Comparison of ENCODE assay signal across 22 cellular contexts in genomic region chr15:79315623-79316328, GRCh38. TPM values are rescaled to one million over a fixed set of nuclear protein-coding genes. Genes with fewer than 3 reads are reported as not detected.
A peak's percentile ranks its signal among the peaks of the same experiment; 100 is the strongest.
DNase-seq lines count a peak whose midpoint lies in the region; ATAC-seq and TF ChIP-seq lines count a peak whose summit lies in the region.
"Had no signal": no experiment of that assay in that cellular context is flagged by ENCODE, and none has a peak within 500 bp of the region (broad histone marks: within the 10 kb centered on the region; RNA-seq: fewer than 3 reads in every experiment).

No MANE protein-coding gene starts in this region.

- intact Hi-C loops in Right ventricle myocardium inferior (cut with DNase I), result no loop called here
- intact Hi-C loops in cardiac septum (cut with DNase I), result no loop called here
- intact Hi-C loops in Caco-2 (cut with micrococcal nuclease; ENCODE audit: unreplicated experiment), result no loop called here

- H3K4me3 Mint-ChIP-seq in Caco-2 (ENCODE audit: unreplicated experiment), result no peak overlapping the region
- no peak overlapping the region for H3K4me3 Mint-ChIP-seq in activated T-cell treated with anti-CD3 and anti-CD28 coated beads, Interleukin-2, amount 50 U/mL, for 72 hours
- H3K4me3 Mint-ChIP-seq: activated CD8-positive, alpha-beta memory T cell treated with anti-CD3 and anti-CD28 coated beads, Interleukin-2, amount 10 ng/mL, durations not matched to agents 7 days and 5 days; activated naive CD8-positive, alpha-beta T cell treated with anti-CD3 and anti-CD28 coated beads, Interleukin-2, amount 50 U/mL, for 24 hours; B cell; nephron progenitor cell had no signal

- peaks cover 6% of the 10 kb centered on the region for H3K4me1 Mint-ChIP-seq in Caco-2 (ENCODE audit: low read depth, unreplicated experiment)
- H3K4me1 Mint-ChIP-seq in activated T-cell treated with anti-CD3 and anti-CD28 coated beads, Interleukin-2, amount 50 U/mL, for 72 hours (ENCODE audit: low read depth), result peaks cover 32% of the 10 kb centered on the region

- H3K9me3 ChIP-seq in suprapubic skin, result no peaks in the 10 kb centered on the region
- no peaks in the 10 kb centered on the region for H3K9me3 ChIP-seq in Caco-2
- H3K9me3 ChIP-seq: vagina had no signal

- ATAC-seq in Right ventricle myocardium inferior, result peak; percentile 72
- ATAC-seq in activated T-cell treated with anti-CD3 and anti-CD28 coated beads, Interleukin-2, amount 50 U/mL, for 72 hours (replicated peaks in 1 of 2), result no peak
- ATAC-seq in stimulated activated naive CD8-positive, alpha-beta T cell treated with anti-CD3 and anti-CD28 coated beads, Interleukin-15, Interleukin-2, amounts not matched to agents 100 U/mL and 50 U/mL, for 24 hours, result no peak
- ATAC-seq: activated CD8-positive, alpha-beta memory T cell treated with anti-CD3 and anti-CD28 coated beads, Interleukin-2, amount 10 ng/mL, durations not matched to agents 7 days and 5 days; activated naive CD8-positive, alpha-beta T cell treated with anti-CD3 and anti-CD28 coated beads, Interleukin-2, amount 50 U/mL, for 24 hours had no signal

- peak overlapping the region; percentile 85 for H3K27ac ChIP-seq in suprapubic skin
- H3K27ac ChIP-seq: vagina had no signal

- H3K36me3 ChIP-seq in suprapubic skin (peaks cover 69% of the 10 kb centered on the region), Caco-2 (ENCODE audit: control insufficient read depth, insufficient read depth, low read length) (no peaks in the 10 kb centered on the region)

- no TSS peak for BruUV-seq in Caco-2 (replicated peaks; lab: Mats Ljungman, UMichigan)

- H3K27me3 ChIP-seq in suprapubic skin (no peaks in the 10 kb centered on the region), Caco-2 (replicated peaks; ENCODE audit: control insufficient read depth, insufficient read depth, low read length) (no peaks in the 10 kb centered on the region)
- H3K27me3 ChIP-seq: vagina had no signal

- TF ChIP-seq POLR2A in suprapubic skin (IDR thresholded peaks at IDR 0.05), result no peak

- H3K36me3 Mint-ChIP-seq in Caco-2 (ENCODE audit: insufficient read depth, unreplicated experiment), result peaks cover 47% of the 10 kb centered on the region
- H3K36me3 Mint-ChIP-seq in activated T-cell treated with anti-CD3 and anti-CD28 coated beads, Interleukin-2, amount 50 U/mL, for 72 hours (ENCODE audit: insufficient read depth in 2 of 2), result peaks cover 14 to 30% of the 10 kb centered on the region in 2 donors

- H3K4me1 ChIP-seq in suprapubic skin, result peaks cover 66% of the 10 kb centered on the region
- peaks cover 6% of the 10 kb centered on the region; the same call in 1 of the 2 replicates for H3K4me1 ChIP-seq in Caco-2

- DNase-seq in Right ventricle myocardium inferior (ENCODE audit: missing footprints) (peak; percentile 74), cardiac septum (ENCODE audit: low spot score) (no peak), cerebellum (ENCODE audit: low spot score) (peak; percentile 90), midbrain (lab: John Stamatoyannopoulos, UW) (peak; percentile 56), suprapubic skin (ENCODE audit: low spot score in 2 of 2) (no peak), Caco-2 (no peak)
- DNase-seq in activated T-cell treated with anti-CD3 and anti-CD28 coated beads, Interleukin-2, amount 50 U/mL, for 72 hours, result no peak
- no peak for DNase-seq in stimulated activated naive CD8-positive, alpha-beta T cell treated with anti-CD3 and anti-CD28 coated beads, Interleukin-15, Interleukin-2, amounts not matched to agents 100 U/mL and 50 U/mL, for 24 hours
- DNase-seq: 8988T; activated CD4-positive, alpha-beta T cell treated with anti-CD3 and anti-CD28 coated beads for 48 hours; activated CD8-positive, alpha-beta memory T cell treated with anti-CD3 and anti-CD28 coated beads, Interleukin-2, amount 10 ng/mL, durations not matched to agents 7 days and 5 days; activated naive CD8-positive, alpha-beta T cell treated with anti-CD3 and anti-CD28 coated beads, Interleukin-2, amount 50 U/mL, for 24 hours; Calu3; erythroblast; HCEC 1CT; nephron progenitor cell had no signal

- POLR2A ChIA-PET in Caco-2 (lab: Charles Lee), result no interaction called here

- H3K27ac Mint-ChIP-seq in Caco-2 (ENCODE audit: unreplicated experiment), result no peak overlapping the region
- no peak overlapping the region for H3K27ac Mint-ChIP-seq in activated T-cell treated with anti-CD3 and anti-CD28 coated beads, Interleukin-2, amount 50 U/mL, for 72 hours
- H3K27ac Mint-ChIP-seq: activated CD8-positive, alpha-beta memory T cell treated with anti-CD3 and anti-CD28 coated beads, Interleukin-2, amount 10 ng/mL, durations not matched to agents 7 days and 5 days; activated naive CD8-positive, alpha-beta T cell treated with anti-CD3 and anti-CD28 coated beads, Interleukin-2, amount 50 U/mL, for 24 hours; B cell had no signal

- H3K4me3 ChIP-seq in suprapubic skin, result no peak overlapping the region
- no peak overlapping the region for H3K4me3 ChIP-seq in Caco-2 (ENCODE audit: low read depth, low read length)
- H3K4me3 ChIP-seq: vagina had no signal

- no peak for TF ChIP-seq CTCF in suprapubic skin (IDR thresholded peaks at IDR 0.05)
- TF ChIP-seq CTCF in Caco-2 (IDR thresholded peaks at IDR 0.05; ENCODE audit: insufficient read depth in 1 of 2, low read depth in 1 of 2, low read length in 1 of 2, severe bottlenecking in 1 of 2, unreplicated experiment in 1 of 2), result no peak

- CTCF ChIA-PET in Caco-2 (lab: Charles Lee), result no interaction called here

- 54% methylated on average over 10 of the region's 10 CpGs for WGBS in suprapubic skin

- no peaks in the 10 kb centered on the region for H3K9me3 Mint-ChIP-seq in Caco-2 (ENCODE audit: unreplicated experiment)
- no peaks in the 10 kb centered on the region for H3K9me3 Mint-ChIP-seq in activated T-cell treated with anti-CD3 and anti-CD28 coated beads, Interleukin-2, amount 50 U/mL, for 72 hours
- H3K9me3 Mint-ChIP-seq: activated naive CD8-positive, alpha-beta T cell treated with anti-CD3 and anti-CD28 coated beads, Interleukin-2, amount 50 U/mL, for 24 hours had no signal

- no peaks in the 10 kb centered on the region for H3K27me3 Mint-ChIP-seq in Caco-2 (ENCODE audit: insufficient read depth, unreplicated experiment)
- H3K27me3 Mint-ChIP-seq in activated T-cell treated with anti-CD3 and anti-CD28 coated beads, Interleukin-2, amount 50 U/mL, for 72 hours (ENCODE audit: low read depth), result no peaks in the 10 kb centered on the region
- H3K27me3 Mint-ChIP-seq: activated CD8-positive, alpha-beta memory T cell treated with anti-CD3 and anti-CD28 coated beads, Interleukin-2, amount 10 ng/mL, durations not matched to agents 7 days and 5 days; activated naive CD8-positive, alpha-beta T cell treated with anti-CD3 and anti-CD28 coated beads, Interleukin-2, amount 50 U/mL, for 24 hours; B cell had no signal

- no peak for TF ChIP-seq EP300 in suprapubic skin (IDR thresholded peaks at IDR 0.05)

RNA-seq across cellular contexts. Expression of gene TMED3, which starts 4.9 kb away (rescaled TPM):
- total RNA-seq in Right ventricle myocardium inferior (19.3 TPM), cardiac septum (27.2 TPM), cerebellum (32.3 TPM), suprapubic skin (100 to 1,000 TPM in 3 of 4 donors, 10 to 100 TPM in 1; 62.6 to 154 (median 127) TPM), Caco-2 (2022) (91.1 and 92.2 TPM in 2 replicates)
- total RNA-seq in activated T-cell treated with anti-CD3 and anti-CD28 coated beads, Interleukin-2, amount 50 U/mL, for 72 hours, result 10 to 100 TPM; 42.2 to 44.8 TPM

RNA-seq across cellular contexts. Expression of gene ANKRD34C, which starts 33.3 kb away (rescaled TPM):
- total RNA-seq in Right ventricle myocardium inferior (0.11 TPM), cardiac septum (0.78 TPM), cerebellum (2.4 TPM), suprapubic skin (not detected), Caco-2 (2022) (not detected in 2 replicates)
- not detected for total RNA-seq in activated T-cell treated with anti-CD3 and anti-CD28 coated beads, Interleukin-2, amount 50 U/mL, for 72 hours
- total RNA-seq: activated CD8-positive, alpha-beta memory T cell treated with anti-CD3 and anti-CD28 coated beads, Interleukin-2, amount 10 ng/mL, durations not matched to agents 7 days and 5 days; B cell; bronchial epithelial cell; Calu3; mononuclear cell; renal cortical epithelial cell; subcutaneous adipose tissue had no signal

Comparison
In these comparisons a context has a peak if more than half of its experiments do, and no peak if none do; other contexts are left out.
1. DNase-seq: peak in Right ventricle myocardium inferior (single experiment), cerebellum (single experiment) and midbrain (single experiment); none in cardiac septum (single experiment), suprapubic skin (0 of 2), Caco-2 (0 of 2), activated T-cell treated with anti-CD3 and anti-CD28 coated beads, Interleukin-2, amount 50 U/mL, for 72 hours (0 of 2) and stimulated activated naive CD8-positive, alpha-beta T cell treated with anti-CD3 and anti-CD28 coated beads, Interleukin-15, Interleukin-2, amounts not matched to agents 100 U/mL and 50 U/mL, for 24 hours (single experiment).